Comparison of ENCODE assay signal across 1 cellular context in the genomic region with DNA sequence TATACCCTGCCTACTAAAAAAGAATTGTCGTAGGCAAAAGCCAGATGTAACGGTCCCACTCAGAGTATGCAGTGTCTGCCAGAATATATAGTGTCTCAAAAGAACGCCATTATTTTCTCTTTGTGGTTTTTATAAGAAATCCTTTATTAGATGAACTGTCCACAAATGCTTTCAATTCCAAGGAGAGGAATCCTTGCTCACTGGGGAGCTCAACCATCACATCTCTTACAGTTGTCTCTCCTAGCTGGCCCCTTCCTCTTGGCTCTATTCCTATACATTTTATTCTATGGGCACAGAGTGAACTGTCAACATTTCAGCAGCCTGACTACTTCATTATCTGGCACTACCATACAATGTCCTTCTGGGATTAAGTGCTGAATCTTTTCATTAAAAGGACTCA.
TF ChIP-seq lines count a peak whose summit lies in the region.

No MANE protein-coding gene starts in this region.

TF ChIP-seq in IMR-90, 13 proteins besides CTCF, POLR2A, EP300 and RAD21 (continued from another document):
- TF ChIP-seq MXI1 (IDR thresholded peaks at IDR 0.05; ENCODE audit: borderline replicate concordance, low read depth, low read length) = no peak
- TF ChIP-seq BHLHE40 (IDR thresholded peaks at IDR 0.05; ENCODE audit: low read depth, low read length) = no peak
- no peak for TF ChIP-seq RCOR1 (IDR thresholded peaks at IDR 0.05; ENCODE audit: insufficient replicate concordance, low read length)
- no peak for TF ChIP-seq SMC3 (IDR thresholded peaks at IDR 0.05; ENCODE audit: low read depth, low read length)
- TF ChIP-seq CHD1 (IDR thresholded peaks at IDR 0.05; ENCODE audit: low read depth, low read length) = no peak
- TF ChIP-seq USF2 (IDR thresholded peaks at IDR 0.05; ENCODE audit: low read depth, low read length) = no peak
